In genomic region chr15:46394463-46394862, GRCh38 we compare ENCODE assay signal across 18 cellular contexts.
A peak's percentile ranks its signal among the peaks of the same experiment; 100 is the strongest.
DNase-seq lines count a peak whose midpoint lies in the region; ATAC-seq and TF ChIP-seq lines count a peak whose summit lies in the region.
"Had no signal": no experiment of that assay in that cellular context is flagged by ENCODE, and none has a peak within 500 bp of the region (broad histone marks: within the 10 kb centered on the region; RNA-seq: fewer than 3 reads in every experiment).

No MANE protein-coding gene starts in this region.

- no peak for TF ChIP-seq CTCF in GM23338 (conservative IDR thresholded peaks at IDR 0.05; ENCODE audit: low read depth in 2 of 2)
- no peak for TF ChIP-seq CTCF in WTC11 (IDR thresholded peaks at IDR 0.05)
- TF ChIP-seq CTCF in Peyer's patch (IDR thresholded peaks at IDR 0.05), result no peak

- H3K9me2 ChIP-seq in GM23338 (ENCODE audit: insufficient read depth), result no peaks in the 10 kb centered on the region

- no peaks in the 10 kb centered on the region for H3K79me1 ChIP-seq in trophoblast cell (ENCODE audit: low read length)

- H3K4me3 ChIP-seq in GM23338 (no peak overlapping the region), trophoblast cell (ENCODE audit: low read depth, low read length) (no peak overlapping the region), Peyer's patch (no peak overlapping the region)
- no peak overlapping the region for H3K4me3 ChIP-seq in CD8-positive, alpha-beta memory T cell (ENCODE audit: low read length)
- H3K4me3 ChIP-seq: BLaER1, GM12878 had no signal

- H2BK5ac ChIP-seq in trophoblast cell (ENCODE audit: low read depth, low read length, poor library complexity), result no peak overlapping the region

- peaks cover 67% of the 10 kb centered on the region for H3K9me3 Mint-ChIP-seq in GM23338
- H3K9me3 Mint-ChIP-seq in WTC11, result peaks cover 17% of the 10 kb centered on the region
- H3K9me3 Mint-ChIP-seq in CD8-positive, alpha-beta memory T cell, result peaks cover 0 to 27% (median 11%) of the 10 kb centered on the region in 5 donors

- H2AFZ ChIP-seq in GM23338 (peak overlapping the region; percentile 44; the same call in 1 of the 2 replicates), trophoblast cell (ENCODE audit: insufficient read depth, low read length, poor library complexity) (no peak overlapping the region)

- no peak overlapping the region for H2BK120ac ChIP-seq in trophoblast cell (ENCODE audit: insufficient read depth, low read length, poor library complexity)

- no peaks in the 10 kb centered on the region; the same call in 1 of the 3 replicates for H3K36me3 Mint-ChIP-seq in GM23338 (ENCODE audit: low read depth)
- peaks cover 4% of the 10 kb centered on the region; the same call in 1 of the 2 replicates for H3K36me3 Mint-ChIP-seq in WTC11
- no peaks in the 10 kb centered on the region for H3K36me3 Mint-ChIP-seq in CD8-positive, alpha-beta memory T cell
- H3K36me3 Mint-ChIP-seq: CD14-positive monocyte had no signal

- POLR2A ChIA-PET in WTC11 (lab: Charles Lee), result no interaction called here
- POLR2A ChIA-PET in CD8-positive, alpha-beta memory T cell (lab: Charles Lee), result no interaction called here

- H3K36me3 ChIP-seq in GM23338 (ENCODE audit: insufficient read depth) (no peaks in the 10 kb centered on the region), trophoblast cell (ENCODE audit: control insufficient read depth in 1 of 2, insufficient read depth in 2 of 2, low read length in 2 of 2) (no peaks in the 10 kb centered on the region), Peyer's patch (no peaks in the 10 kb centered on the region)
- no peaks in the 10 kb centered on the region for H3K36me3 ChIP-seq in CD8-positive, alpha-beta memory T cell (ENCODE audit: insufficient read depth, low read length)
- H3K36me3 ChIP-seq: BLaER1 had no signal

- H3K4me1 ChIP-seq in GM23338 (ENCODE audit: insufficient read depth) (peaks cover 5% of the 10 kb centered on the region), trophoblast cell (ENCODE audit: control insufficient read depth in 1 of 2, insufficient read depth in 2 of 2, low read length in 2 of 2) (peaks cover 4 to 7% of the 10 kb centered on the region in 2 experiments), Peyer's patch (no peaks in the 10 kb centered on the region)
- no peaks in the 10 kb centered on the region for H3K4me1 ChIP-seq in CD8-positive, alpha-beta memory T cell (ENCODE audit: insufficient read depth, low read length)
- H3K4me1 ChIP-seq: BLaER1 had no signal

- H3K27ac Mint-ChIP-seq in GM23338 (no peak overlapping the region), WTC11 (peak overlapping the region; percentile 64; the same call in 1 of the 2 replicates)
- no peak overlapping the region for H3K27ac Mint-ChIP-seq in CD8-positive, alpha-beta memory T cell
- H3K27ac Mint-ChIP-seq: CD14-positive monocyte; CD4-positive, alpha-beta memory T cell; IgD-negative memory B cell had no signal

- no peak overlapping the region for H3K4ac ChIP-seq in trophoblast cell (ENCODE audit: low read depth, low read length)

- CTCF ChIA-PET in WTC11 (lab: Charles Lee), result no interaction called here
- CTCF ChIA-PET in CD8-positive, alpha-beta memory T cell (lab: Charles Lee), result no interaction called here

- no peak overlapping the region for H2AK5ac ChIP-seq in trophoblast cell (ENCODE audit: low read length)

- H3K79me2 ChIP-seq in GM23338 (replicated peaks; ENCODE audit: insufficient read depth) (no peaks in the 10 kb centered on the region), trophoblast cell (ENCODE audit: control insufficient read depth, insufficient read depth, low read length, poor library complexity) (no peaks in the 10 kb centered on the region)

- peaks cover 2% of the 10 kb centered on the region for H3K27me3 Mint-ChIP-seq in GM23338 (ENCODE audit: insufficient read depth, low read depth, poor library complexity)
- no peaks in the 10 kb centered on the region for H3K27me3 Mint-ChIP-seq in WTC11 (ENCODE audit: low read depth)
- peaks cover 0 to 3% of the 10 kb centered on the region in 2 donors for H3K27me3 Mint-ChIP-seq in CD8-positive, alpha-beta memory T cell
- H3K27me3 Mint-ChIP-seq: CD4-positive, alpha-beta memory T cell; IgD-negative memory B cell had no signal

- TF ChIP-seq POLR2A in Peyer's patch (IDR thresholded peaks at IDR 0.05), result no peak

- no peak for ATAC-seq in GM23338
- peak; percentile 51; the same call in 1 of the 2 replicates for ATAC-seq in WTC11
- ATAC-seq: GM12878, HepG2 had no signal

- no peaks in the 10 kb centered on the region for H3K9me3 ChIP-seq in trophoblast cell (ENCODE audit: insufficient read depth, low read depth, low read length)
- no peaks in the 10 kb centered on the region for H3K9me3 ChIP-seq in Peyer's patch
- H3K9me3 ChIP-seq in CD8-positive, alpha-beta memory T cell (ENCODE audit: low read length), result no peaks in the 10 kb centered on the region

- H3K27ac ChIP-seq in GM23338 (ENCODE audit: low read depth) (no peak overlapping the region), trophoblast cell (ENCODE audit: low read depth, low read length) (no peak overlapping the region), Peyer's patch (no peak overlapping the region)
- H3K27ac ChIP-seq in CD8-positive, alpha-beta memory T cell (ENCODE audit: low read depth, low read length), result no peak overlapping the region
- H3K27ac ChIP-seq: BLaER1 had no signal

- H4K20me1 ChIP-seq in GM23338 (replicated peaks; ENCODE audit: insufficient read depth), result no peaks in the 10 kb centered on the region
- H4K20me1 ChIP-seq: BLaER1 had no signal

- H4K8ac ChIP-seq in trophoblast cell (ENCODE audit: low read depth, low read length), result no peak overlapping the region

- H3K4me1 Mint-ChIP-seq in GM23338 (0 out of 3 replicates have a peak, but pooled peaks cover 2% of the 10 kb centered on the region), WTC11 (peaks cover 13% of the 10 kb centered on the region)
- H3K4me1 Mint-ChIP-seq in CD8-positive, alpha-beta memory T cell, result no peaks in the 10 kb centered on the region
- H3K4me1 Mint-ChIP-seq: CD14-positive monocyte; CD4-positive, alpha-beta memory T cell; IgD-negative memory B cell had no signal

- no peak overlapping the region for H4K12ac ChIP-seq in trophoblast cell (ENCODE audit: low read depth, low read length)

- no peak overlapping the region for H2BK12ac ChIP-seq in trophoblast cell (ENCODE audit: low read length)

- no peak overlapping the region for H3K23ac ChIP-seq in trophoblast cell (ENCODE audit: low read length)

- no peak overlapping the region for H3K14ac ChIP-seq in trophoblast cell (ENCODE audit: low read length)

- no peak overlapping the region for H3K9ac ChIP-seq in trophoblast cell (ENCODE audit: low read length)
- H3K9ac ChIP-seq: BLaER1 had no signal

- DNase-seq in GM23338 (ENCODE audit: low spot score), result peak; percentile 8
- no peak for DNase-seq in WTC11 (ENCODE audit: low spot score)
- DNase-seq in left kidney (ENCODE audit: low read depth, low spot score), result peak; percentile 12
- no peak for DNase-seq in trophoblast cell
- no peak for DNase-seq in DMS53 (lab: John Stamatoyannopoulos, UW)
- DNase-seq in Peyer's patch, result no peak
- no peak for DNase-seq in CD8-positive, alpha-beta memory T cell
- DNase-seq: 8988T; Calu3; CD4-positive, alpha-beta memory T cell; DND-41; EL; HCEC 1CT had no signal

- H3F3A ChIP-seq in GM23338 (replicated peaks; ENCODE audit: low read depth), result no peaks in the 10 kb centered on the region

- H3K4me2 ChIP-seq in GM23338, result no peak overlapping the region
- peak overlapping the region; percentile 10 for H3K4me2 ChIP-seq in trophoblast cell (ENCODE audit: low read length)
- H3K4me2 ChIP-seq: BLaER1 had no signal

- H3K18ac ChIP-seq in trophoblast cell (ENCODE audit: low read length), result no peak overlapping the region

- H3K27me3 ChIP-seq in GM23338 (ENCODE audit: insufficient read depth) (no peaks in the 10 kb centered on the region), trophoblast cell (ENCODE audit: insufficient read depth, low read length) (no peaks in the 10 kb centered on the region), Peyer's patch (no peaks in the 10 kb centered on the region)
- H3K27me3 ChIP-seq in CD8-positive, alpha-beta memory T cell (ENCODE audit: insufficient read depth, low read length, poor library complexity, severe bottlenecking), result no peaks in the 10 kb centered on the region
- H3K27me3 ChIP-seq: BLaER1 had no signal

- no CpG with 5 or more reads among the region's 2 CpGs for WGBS in trophoblast cell (ENCODE audit: extremely low coverage, insufficient coverage, insufficient read length)

- no peak overlapping the region for H3K4me3 Mint-ChIP-seq in GM23338
- no peak overlapping the region for H3K4me3 Mint-ChIP-seq in WTC11
- H3K4me3 Mint-ChIP-seq in CD8-positive, alpha-beta memory T cell, result no peak overlapping the region
- H3K4me3 Mint-ChIP-seq: CD14-positive monocyte; CD4-positive, alpha-beta memory T cell; IgD-negative memory B cell had no signal

- H4K91ac ChIP-seq in trophoblast cell (ENCODE audit: low read depth, low read length), result no peak overlapping the region

TF ChIP-seq in GM23338, 12 proteins besides CTCF, POLR2A, EP300 and RAD21 (continues in another document):
- TF ChIP-seq CREB1 (CRISPR knock-in tag; IDR thresholded peaks at IDR 0.05; ENCODE audit: low read depth), result no peak
- TF ChIP-seq EZH2 (IDR thresholded peaks at IDR 0.05; ENCODE audit: low read depth, unreplicated experiment), result no peak
- TF ChIP-seq POLR2AphosphoS5 (IDR thresholded peaks at IDR 0.05; ENCODE audit: low read depth), result no peak
- no peak for TF ChIP-seq EZH2phosphoT487 (IDR thresholded peaks at IDR 0.05; ENCODE audit: unreplicated experiment)
- TF ChIP-seq JUNB (IDR thresholded peaks at IDR 0.05; ENCODE audit: unreplicated experiment), result no peak
- no peak for TF ChIP-seq STAT1 (IDR thresholded peaks at IDR 0.05; ENCODE audit: unreplicated experiment)

TF ChIP-seq in WTC11, 78 proteins besides CTCF, POLR2A, EP300 and RAD21 (continues in another document):
- TF ChIP-seq CBFB (CRISPR knock-in tag; IDR thresholded peaks at IDR 0.05; ENCODE audit: low read depth) (no peak), ZSCAN18 (CRISPR knock-in tag; IDR thresholded peaks at IDR 0.05) (no peak), ZNF121 (CRISPR knock-in tag; IDR thresholded peaks at IDR 0.05) (no peak)

Comparison
In these comparisons a context has a peak if more than half of its experiments do, and no peak if none do; other contexts are left out.
1. DNase-seq: peak in GM23338 (single experiment) and left kidney (single experiment); none in WTC11 (single experiment), trophoblast cell (0 of 2), DMS53 (single experiment), Peyer's patch (0 of 3) and CD8-positive, alpha-beta memory T cell (0 of 5).